Comparison of ENCODE assay signal across 1 cellular context in the genomic region with DNA sequence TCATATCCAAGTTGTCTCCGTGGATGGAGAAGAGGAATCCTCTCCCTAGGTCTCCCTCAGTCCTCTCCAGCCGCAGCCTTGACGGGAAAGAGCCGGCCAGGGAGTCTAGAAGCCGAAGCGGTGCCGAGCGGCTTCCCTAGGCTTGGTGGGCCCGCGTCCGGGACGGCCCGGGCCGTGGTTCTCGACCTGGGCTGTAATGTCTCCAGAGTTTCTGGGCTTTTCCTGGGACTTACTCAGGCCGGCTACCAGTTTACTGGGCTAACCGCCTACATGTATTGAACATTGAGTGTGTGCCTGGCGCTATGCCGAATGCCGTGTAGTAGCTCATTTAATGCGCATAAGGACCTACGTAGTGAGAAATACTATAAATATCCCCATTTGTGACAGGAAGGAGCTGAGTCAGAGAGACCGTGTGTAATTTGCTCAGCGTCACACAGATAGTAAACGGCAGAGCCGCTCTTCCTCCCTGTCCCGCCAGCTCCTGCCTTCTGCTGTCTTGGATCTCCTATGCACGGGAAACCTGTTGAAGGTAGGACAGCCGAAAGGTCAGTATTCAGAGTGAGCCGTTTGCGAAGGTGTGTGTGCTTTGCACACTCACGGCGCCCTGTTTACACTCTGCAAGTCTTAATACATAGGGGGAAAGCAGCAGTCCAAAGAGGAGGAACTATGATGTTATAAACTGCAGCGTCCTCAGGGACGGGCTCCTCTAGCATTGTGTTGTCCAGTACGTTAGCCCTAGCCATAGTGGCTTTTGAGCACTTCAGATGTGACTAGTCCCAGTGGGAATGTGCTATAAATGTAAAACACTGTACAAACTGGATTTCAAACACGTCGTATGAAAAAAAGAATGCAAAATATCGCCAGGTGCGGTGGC.
TF ChIP-seq lines count a peak whose summit lies in the region.

No MANE protein-coding gene starts in this region.

TF ChIP-seq in HEK293, 187 proteins besides CTCF, POLR2A, EP300 and RAD21 (continued from another document and continues in another):
- TF ChIP-seq ZNF707 (tag by site-specific recombination; IDR thresholded peaks at IDR 0.05) = no peak
- TF ChIP-seq ZNF266 (tag by site-specific recombination; IDR thresholded peaks at IDR 0.05; ENCODE audit: low read depth) = no peak
- TF ChIP-seq ZSCAN30 (tag by site-specific recombination; IDR thresholded peaks at IDR 0.05) = no peak
- TF ChIP-seq ZNF629 (tag by site-specific recombination; IDR thresholded peaks at IDR 0.05) = peak; percentile 92
- TF ChIP-seq ZNF623 (tag by site-specific recombination; IDR thresholded peaks at IDR 0.05) = no peak
- no peak for TF ChIP-seq ZNF555 (tag by site-specific recombination; conservative IDR thresholded peaks at IDR 0.05)
- TF ChIP-seq ZNF830 (tag by site-specific recombination; IDR thresholded peaks at IDR 0.05; ENCODE audit: low read depth) = no peak
- no peak for TF ChIP-seq SP2 (tag by site-specific recombination; IDR thresholded peaks at IDR 0.05)
- peak; percentile 68; the same call in 1 of the 2 replicates for TF ChIP-seq ZNF561 (tag by site-specific recombination; IDR thresholded peaks at IDR 0.05; ENCODE audit: borderline replicate concordance)
- TF ChIP-seq ZNF747 (tag by site-specific recombination; IDR thresholded peaks at IDR 0.05) = no peak
- TF ChIP-seq, protein P1, sequence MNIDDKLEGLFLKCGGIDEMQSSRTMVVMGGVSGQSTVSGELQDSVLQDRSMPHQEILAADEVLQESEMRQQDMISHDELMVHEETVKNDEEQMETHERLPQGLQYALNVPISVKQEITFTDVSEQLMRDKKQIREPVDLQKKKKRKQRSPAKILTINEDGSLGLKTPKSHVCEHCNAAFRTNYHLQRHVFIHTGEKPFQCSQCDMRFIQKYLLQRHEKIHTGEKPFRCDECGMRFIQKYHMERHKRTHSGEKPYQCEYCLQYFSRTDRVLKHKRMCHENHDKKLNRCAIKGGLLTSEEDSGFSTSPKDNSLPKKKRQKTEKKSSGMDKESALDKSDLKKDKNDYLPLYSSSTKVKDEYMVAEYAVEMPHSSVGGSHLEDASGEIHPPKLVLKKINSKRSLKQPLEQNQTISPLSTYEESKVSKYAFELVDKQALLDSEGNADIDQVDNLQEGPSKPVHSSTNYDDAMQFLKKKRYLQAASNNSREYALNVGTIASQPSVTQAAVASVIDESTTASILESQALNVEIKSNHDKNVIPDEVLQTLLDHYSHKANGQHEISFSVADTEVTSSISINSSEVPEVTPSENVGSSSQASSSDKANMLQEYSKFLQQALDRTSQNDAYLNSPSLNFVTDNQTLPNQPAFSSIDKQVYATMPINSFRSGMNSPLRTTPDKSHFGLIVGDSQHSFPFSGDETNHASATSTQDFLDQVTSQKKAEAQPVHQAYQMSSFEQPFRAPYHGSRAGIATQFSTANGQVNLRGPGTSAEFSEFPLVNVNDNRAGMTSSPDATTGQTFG (tag by site-specific recombination; IDR thresholded peaks at IDR 0.05; ENCODE audit: borderline replicate concordance) = no peak
- TF ChIP-seq KLF16 (tag by site-specific recombination; IDR thresholded peaks at IDR 0.05) = no peak
- TF ChIP-seq, protein P2, sequence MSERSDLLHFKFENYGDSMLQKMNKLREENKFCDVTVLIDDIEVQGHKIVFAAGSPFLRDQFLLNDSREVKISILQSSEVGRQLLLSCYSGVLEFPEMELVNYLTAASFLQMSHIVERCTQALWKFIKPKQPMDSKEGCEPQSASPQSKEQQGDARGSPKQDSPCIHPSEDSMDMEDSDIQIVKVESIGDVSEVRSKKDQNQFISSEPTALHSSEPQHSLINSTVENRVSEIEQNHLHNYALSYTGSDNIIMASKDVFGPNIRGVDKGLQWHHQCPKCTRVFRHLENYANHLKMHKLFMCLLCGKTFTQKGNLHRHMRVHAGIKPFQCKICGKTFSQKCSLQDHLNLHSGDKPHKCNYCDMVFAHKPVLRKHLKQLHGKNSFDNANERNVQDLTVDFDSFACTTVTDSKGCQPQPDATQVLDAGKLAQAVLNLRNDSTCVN (tag by site-specific recombination; optimal IDR thresholded peaks at IDR 0.05) = no peak
- TF ChIP-seq, protein P3, sequence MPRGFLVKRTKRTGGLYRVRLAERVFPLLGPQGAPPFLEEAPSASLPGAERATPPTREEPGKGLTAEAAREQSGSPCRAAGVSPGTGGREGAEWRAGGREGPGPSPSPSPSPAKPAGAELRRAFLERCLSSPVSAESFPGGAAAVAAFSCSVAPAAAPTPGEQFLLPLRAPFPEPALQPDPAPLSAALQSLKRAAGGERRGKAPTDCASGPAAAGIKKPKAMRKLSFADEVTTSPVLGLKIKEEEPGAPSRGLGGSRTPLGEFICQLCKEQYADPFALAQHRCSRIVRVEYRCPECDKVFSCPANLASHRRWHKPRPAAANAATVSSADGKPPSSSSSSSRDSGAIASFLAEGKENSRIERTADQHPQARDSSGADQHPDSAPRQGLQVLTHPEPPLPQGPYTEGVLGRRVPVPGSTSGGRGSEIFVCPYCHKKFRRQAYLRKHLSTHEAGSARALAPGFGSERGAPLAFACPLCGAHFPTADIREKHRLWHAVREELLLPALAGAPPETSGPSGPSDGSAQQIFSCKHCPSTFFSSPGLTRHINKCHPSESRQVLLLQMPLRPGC (tag by site-specific recombination; IDR thresholded peaks at IDR 0.05) = no peak
- TF ChIP-seq ZNF549 (tag by site-specific recombination; IDR thresholded peaks at IDR 0.05) = no peak
- TF ChIP-seq ZNF398 (tag by site-specific recombination; IDR thresholded peaks at IDR 0.05) = 0 out of 2 replicates have a peak, but pooled peaks have one; percentile 10
- TF ChIP-seq GLI4 (tag by site-specific recombination; IDR thresholded peaks at IDR 0.05) = 0 out of 2 replicates have a peak, but pooled peaks have one; percentile 15
- TF ChIP-seq ZNF394 (tag by site-specific recombination; IDR thresholded peaks at IDR 0.05; ENCODE audit: borderline replicate concordance) = peak; percentile 39; the same call in 1 of the 2 replicates
- TF ChIP-seq ZNF843 (tag by site-specific recombination; IDR thresholded peaks at IDR 0.05) = no peak
- peak; percentile 41; the same call in 1 of the 2 replicates for TF ChIP-seq ZBTB8A (tag by site-specific recombination; IDR thresholded peaks at IDR 0.05)
- TF ChIP-seq ZNF174 (tag by site-specific recombination; IDR thresholded peaks at IDR 0.05) = no peak
- TF ChIP-seq PATZ1 (tag by site-specific recombination; IDR thresholded peaks at IDR 0.05) = no peak
- TF ChIP-seq ZNF157 (tag by site-specific recombination; IDR thresholded peaks at IDR 0.05) = no peak
- TF ChIP-seq ZNF426 (tag by site-specific recombination; IDR thresholded peaks at IDR 0.05) = no peak
- no peak for TF ChIP-seq ZNF837 (tag by site-specific recombination; IDR thresholded peaks at IDR 0.05)
- TF ChIP-seq ZNF214 (tag by site-specific recombination; IDR thresholded peaks at IDR 0.05; ENCODE audit: borderline replicate concordance) = no peak
- TF ChIP-seq ZNF423 (tag by site-specific recombination; IDR thresholded peaks at IDR 0.05) = no peak
- no peak for TF ChIP-seq ZNF658 (tag by site-specific recombination; IDR thresholded peaks at IDR 0.05)
- TF ChIP-seq ZNF341 (tag by site-specific recombination; IDR thresholded peaks at IDR 0.05; ENCODE audit: low read depth) = peak; percentile 21
- no peak for TF ChIP-seq ZNF585B (tag by site-specific recombination; IDR thresholded peaks at IDR 0.05)
- no peak for TF ChIP-seq SALL2 (tag by site-specific recombination; IDR thresholded peaks at IDR 0.05; ENCODE audit: borderline replicate concordance)
- no peak for TF ChIP-seq ZNF311 (tag by site-specific recombination; IDR thresholded peaks at IDR 0.05; ENCODE audit: borderline replicate concordance)
- no peak for TF ChIP-seq ZNF433 (tag by site-specific recombination; IDR thresholded peaks at IDR 0.05; ENCODE audit: low read depth)
- peak; percentile 88 for TF ChIP-seq IKZF3 (tag by site-specific recombination; IDR thresholded peaks at IDR 0.05)
- no peak for TF ChIP-seq ZFP41 (tag by site-specific recombination; IDR thresholded peaks at IDR 0.05; ENCODE audit: borderline replicate concordance)
- TF ChIP-seq, protein P4, sequence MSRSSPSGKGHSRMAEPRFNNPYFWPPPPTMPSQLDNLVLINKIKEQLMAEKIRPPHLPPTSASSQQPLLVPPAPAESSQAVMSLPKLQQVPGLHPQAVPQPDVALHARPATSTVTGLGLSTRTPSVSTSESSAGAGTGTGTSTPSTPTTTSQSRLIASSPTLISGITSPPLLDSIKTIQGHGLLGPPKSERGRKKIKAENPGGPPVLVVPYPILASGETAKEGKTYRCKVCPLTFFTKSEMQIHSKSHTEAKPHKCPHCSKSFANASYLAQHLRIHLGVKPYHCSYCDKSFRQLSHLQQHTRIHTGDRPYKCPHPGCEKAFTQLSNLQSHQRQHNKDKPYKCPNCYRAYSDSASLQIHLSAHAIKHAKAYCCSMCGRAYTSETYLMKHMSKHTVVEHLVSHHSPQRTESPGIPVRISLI (tag by site-specific recombination; IDR thresholded peaks at IDR 0.05) = no peak
- no peak for TF ChIP-seq ZNF239 (tag by site-specific recombination; IDR thresholded peaks at IDR 0.05)
- no peak for TF ChIP-seq REST (tag by site-specific recombination; IDR thresholded peaks at IDR 0.05)
- no peak for TF ChIP-seq ZBTB49 (tag by site-specific recombination; IDR thresholded peaks at IDR 0.05; ENCODE audit: low read depth)
- TF ChIP-seq ZNF221 (tag by site-specific recombination; IDR thresholded peaks at IDR 0.05; ENCODE audit: borderline replicate concordance) = no peak
- TF ChIP-seq FEZF1 (tag by site-specific recombination; IDR thresholded peaks at IDR 0.05) = no peak
- TF ChIP-seq PRDM1 (tag by site-specific recombination; IDR thresholded peaks at IDR 0.05) = no peak
